22 cellular contexts compared by ENCODE assay signal in the genomic region with DNA sequence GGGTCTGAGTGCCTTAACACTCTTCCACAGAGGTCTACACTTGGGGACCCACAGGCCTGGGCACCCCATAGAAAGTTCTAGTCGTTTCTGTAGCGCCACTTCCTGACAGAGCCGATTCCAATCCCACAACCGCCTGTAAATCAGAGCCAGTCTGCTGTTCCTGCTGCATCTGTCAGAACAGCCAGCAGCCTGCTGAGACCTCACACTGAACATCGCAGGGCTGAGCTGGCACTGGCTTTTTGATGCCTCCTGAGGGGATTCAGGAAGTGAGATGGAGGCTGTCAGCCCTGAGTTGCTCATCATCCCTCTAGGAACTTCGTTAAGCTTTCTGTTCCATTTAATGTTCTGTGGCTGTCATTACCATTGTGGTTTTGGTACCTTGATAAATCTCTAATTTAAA. TPM values are rescaled to one million over a fixed set of nuclear protein-coding genes. Genes with fewer than 3 reads are reported as not detected.
DNase-seq lines count a peak whose midpoint lies in the region; ATAC-seq, FAIRE-seq and TF ChIP-seq lines count a peak whose summit lies in the region.
"Had no signal": no experiment of that assay in that cellular context is flagged by ENCODE, and none has a peak within 500 bp of the region (broad histone marks: within the 10 kb centered on the region; RNA-seq: fewer than 3 reads in every experiment).

No MANE protein-coding gene starts in this region.

- peaks cover 14% of the 10 kb centered on the region for H3K36me3 Mint-ChIP-seq in astrocyte (ENCODE audit: low read depth, unreplicated experiment)
- H3K36me3 Mint-ChIP-seq in stimulated activated memory B cell treated with anti-CD40 and anti-IgM and Interleukin-4, amounts not matched to agents 10 μg/mL and 1 μg/mL and 100 μg/mL, for 72 hours: no peaks in the 10 kb centered on the region
- H3K36me3 Mint-ChIP-seq: naive B cell had no signal

- FAIRE-seq in astrocyte (lab: Jason Lieb, UNC): no peak
- FAIRE-seq: G401.6, HTR-8/SVneo had no signal

- H3K79me2 ChIP-seq in astrocyte (ENCODE audit: insufficient read depth, low read length): peaks cover 24% of the 10 kb centered on the region

- H3K4me3 ChIP-seq in left ventricle myocardium inferior (no peak overlapping the region), astrocyte (ENCODE audit: insufficient read depth, low read depth, low read length) (no peak overlapping the region)
- H3K4me3 ChIP-seq: esophagus squamous epithelium, prostate gland, thoracic aorta had no signal

- H3K9ac ChIP-seq in astrocyte (ENCODE audit: low read length): no peak overlapping the region

- intact Hi-C loops in left ventricle myocardium inferior (cut with micrococcal nuclease): no loop called here
- intact Hi-C loops in left ventricle myocardium superior (cut with micrococcal nuclease): no loop called here

- peak overlapping the region; percentile 34 for H3K27ac Mint-ChIP-seq in astrocyte (ENCODE audit: unreplicated experiment)
- H3K27ac Mint-ChIP-seq in stimulated activated memory B cell treated with anti-CD40 and anti-IgM and Interleukin-4, amounts not matched to agents 10 μg/mL and 1 μg/mL and 100 μg/mL, for 72 hours: no peak overlapping the region
- H3K27ac Mint-ChIP-seq: T-helper 2 cell treated with Interferon-gamma antibody and Interleukin-4, amounts not matched to agents 5 μg/mL and 100 μg/mL, for 36 hours had no signal

- H3K9me3 ChIP-seq in left ventricle myocardium inferior (replicated peaks): no peaks in the 10 kb centered on the region
- H3K9me3 ChIP-seq in astrocyte (ENCODE audit: insufficient read depth, low read depth, low read length): no peaks in the 10 kb centered on the region
- H3K9me3 ChIP-seq: esophagus squamous epithelium, prostate gland, thoracic aorta had no signal

- no peaks in the 10 kb centered on the region for H4K20me1 ChIP-seq in astrocyte (ENCODE audit: insufficient read depth, low read length)

- peaks cover 27% of the 10 kb centered on the region for H3K4me1 Mint-ChIP-seq in astrocyte (ENCODE audit: low read depth, unreplicated experiment)
- no peaks in the 10 kb centered on the region for H3K4me1 Mint-ChIP-seq in stimulated activated memory B cell treated with anti-CD40 and anti-IgM and Interleukin-4, amounts not matched to agents 10 μg/mL and 1 μg/mL and 100 μg/mL, for 72 hours
- H3K4me1 Mint-ChIP-seq: naive B cell had no signal

- no peaks in the 10 kb centered on the region for H3K27me3 ChIP-seq in left ventricle myocardium inferior (ENCODE audit: low read depth)
- H3K27me3 ChIP-seq in astrocyte (ENCODE audit: insufficient read depth, low read length): no peaks in the 10 kb centered on the region
- H3K27me3 ChIP-seq: brain microvascular endothelial cell, esophagus squamous epithelium had no signal

- no peak overlapping the region for H2AFZ ChIP-seq in astrocyte (ENCODE audit: low read depth, low read length)

- no peak for DNase-seq in left ventricle myocardium inferior
- DNase-seq in left ventricle myocardium superior: no peak
- DNase-seq in astrocyte (ENCODE audit: low read depth): no peak
- peak; percentile 62 for DNase-seq in myocyte (ENCODE audit: low read depth)
- DNase-seq in AG20443 (ENCODE audit: low spot score): no peak
- DNase-seq in putamen (ENCODE audit: low spot score): no peak
- DNase-seq in GM13976 (ENCODE audit: low spot score): no peak
- DNase-seq: activated CD4-positive, alpha-beta T cell treated with anti-CD3 and anti-CD28 coated beads for 48 hours; activated naive CD4-positive, alpha-beta T cell; brain microvascular endothelial cell; esophagus squamous epithelium; HCEC 1CT; hippocampal formation; naive B cell; NCI-H2081 treated with DMSO at 0.1 percent for 48 hours; stimulated activated CD4-positive, alpha-beta T cell treated with anti-CD3 and anti-CD28 coated beads, Interleukin-1b, Interleukin-23, amount 100 ng/mL, for 48 hours had no signal

- H3K27ac ChIP-seq in left ventricle myocardium inferior (replicated peaks): peak overlapping the region; percentile 58
- peak overlapping the region; percentile 15 for H3K27ac ChIP-seq in astrocyte (ENCODE audit: low read depth, low read length)
- H3K27ac ChIP-seq: brain microvascular endothelial cell, prostate gland, thoracic aorta had no signal

- TF ChIP-seq CTCF in left ventricle myocardium inferior (IDR thresholded peaks at IDR 0.05; ENCODE audit: borderline replicate concordance) (no peak), astrocyte (IDR thresholded peaks at IDR 0.05; ENCODE audit: insufficient read depth, low read depth, low read length) (no peak), GM13976 (IDR thresholded peaks at IDR 0.05; ENCODE audit: borderline replicate concordance, control extremely low read depth, extremely low read depth, insufficient read depth, missing control alignments) (no peak)

- H3K4me3 Mint-ChIP-seq in astrocyte (ENCODE audit: unreplicated experiment): no peak overlapping the region
- H3K4me3 Mint-ChIP-seq in stimulated activated memory B cell treated with anti-CD40 and anti-IgM and Interleukin-4, amounts not matched to agents 10 μg/mL and 1 μg/mL and 100 μg/mL, for 72 hours: no peak overlapping the region
- H3K4me3 Mint-ChIP-seq: naive B cell; T-helper 2 cell treated with Interferon-gamma antibody and Interleukin-4, amounts not matched to agents 5 μg/mL and 100 μg/mL, for 36 hours had no signal

- H3K4me2 ChIP-seq in astrocyte (ENCODE audit: low read length): peak overlapping the region; percentile 10

- H3K36me3 ChIP-seq in left ventricle myocardium inferior: peaks cover 7% of the 10 kb centered on the region
- H3K36me3 ChIP-seq in astrocyte (ENCODE audit: insufficient read depth, low read length): peaks cover 38% of the 10 kb centered on the region
- H3K36me3 ChIP-seq: prostate gland, thoracic aorta had no signal

- no peaks in the 10 kb centered on the region for H3K27me3 Mint-ChIP-seq in astrocyte (ENCODE audit: low read depth, unreplicated experiment)
- H3K27me3 Mint-ChIP-seq in stimulated activated memory B cell treated with anti-CD40 and anti-IgM and Interleukin-4, amounts not matched to agents 10 μg/mL and 1 μg/mL and 100 μg/mL, for 72 hours: peaks cover 12% of the 10 kb centered on the region

- peaks cover 14% of the 10 kb centered on the region for H3K4me1 ChIP-seq in left ventricle myocardium inferior
- H3K4me1 ChIP-seq in astrocyte (ENCODE audit: insufficient read depth, low read length): peaks cover 12% of the 10 kb centered on the region
- H3K4me1 ChIP-seq: prostate gland had no signal

- no peak for ATAC-seq in left ventricle myocardium superior
- no peak for ATAC-seq in stimulated activated memory B cell treated with anti-CD40 and anti-IgM and Interleukin-4, amounts not matched to agents 10 μg/mL and 1 μg/mL and 100 μg/mL, for 72 hours

- in situ Hi-C loops in GM13976 (cut with MboI; ENCODE audit: low sequenced_read_pairs, unreplicated experiment): no loop called here

- no peaks in the 10 kb centered on the region for H3K9me3 Mint-ChIP-seq in astrocyte (ENCODE audit: unreplicated experiment)
- no peaks in the 10 kb centered on the region for H3K9me3 Mint-ChIP-seq in stimulated activated memory B cell treated with anti-CD40 and anti-IgM and Interleukin-4, amounts not matched to agents 10 μg/mL and 1 μg/mL and 100 μg/mL, for 72 hours
- H3K9me3 Mint-ChIP-seq: naive B cell; T-helper 2 cell treated with Interferon-gamma antibody and Interleukin-4, amounts not matched to agents 5 μg/mL and 100 μg/mL, for 36 hours had no signal

RNA-seq across cellular contexts. Expression of a gene that starts 48.9 kb away (rescaled TPM):
- total RNA-seq in left ventricle myocardium inferior: 5.5 TPM
- 6.0 TPM for total RNA-seq in left ventricle myocardium superior
- 36.8 and 44.9 TPM in 2 replicates for total RNA-seq in astrocyte
- total RNA-seq in myocyte: 14.1 and 18.3 TPM in 2 replicates
- 22.5 TPM for polyA plus RNA-seq in myocyte (2012)
